In genomic region chr20:2619961-2620595, GRCh38 we compare ENCODE assay signal across 15 cellular contexts. TPM values are rescaled to one million over a fixed set of nuclear protein-coding genes. Genes with fewer than 3 reads are reported as not detected.
DNase-seq lines count a peak whose midpoint lies in the region; ATAC-seq and TF ChIP-seq lines count a peak whose summit lies in the region.
"Had no signal": no experiment of that assay in that cellular context is flagged by ENCODE, and none has a peak within 500 bp of the region (broad histone marks: within the 10 kb centered on the region; RNA-seq: fewer than 3 reads in every experiment).

No MANE protein-coding gene starts in this region.

- H3K27ac ChIP-seq in caudate nucleus (ENCODE audit: low read depth, low read length) (peak overlapping the region; percentile 81), dorsolateral prefrontal cortex (no peak overlapping the region)
- no peak overlapping the region for H3K27ac ChIP-seq in naive thymus-derived CD4-positive, alpha-beta T cell (ENCODE audit: low read depth, low read length)
- H3K27ac ChIP-seq in CD4-positive, alpha-beta memory T cell (ENCODE audit: low read depth, low read length) = no peak overlapping the region
- H3K27ac ChIP-seq: ovary, skin epidermis had no signal

- POLR2A ChIA-PET in naive thymus-derived CD4-positive, alpha-beta T cell (lab: Charles Lee) = interaction anchor here (0.6 kb wide), 1 partner anchor 61 kb away, joined by 3 read pairs; no protein-coding TSS in a partner anchor
- POLR2A ChIA-PET in CD4-positive, alpha-beta memory T cell (lab: Charles Lee; ENCODE audit: partially characterized antibody) = no interaction called here

- H3K27me3 ChIP-seq in kidney epithelial cell (ENCODE audit: control insufficient read depth, insufficient read depth, low read length) = no peaks in the 10 kb centered on the region
- H3K27me3 ChIP-seq in naive thymus-derived CD4-positive, alpha-beta T cell (ENCODE audit: control insufficient read depth in 2 of 2, insufficient read depth in 2 of 2, low read length in 2 of 2) = no peaks in the 10 kb centered on the region
- peaks cover 0 to 4% (median 0%) of the 10 kb centered on the region in 45 donors for H3K27me3 ChIP-seq in dorsolateral prefrontal cortex
- no peaks in the 10 kb centered on the region for H3K27me3 ChIP-seq in CD4-positive, alpha-beta memory T cell (ENCODE audit: insufficient read depth, low read length)
- H3K27me3 ChIP-seq: ovary had no signal

- intact Hi-C loops in naive thymus-derived CD4-positive, alpha-beta T cell (cut with micrococcal nuclease) = no loop called here
- intact Hi-C loops in dorsolateral prefrontal cortex (cut with DNase I) = no loop called here
- intact Hi-C loops in CD4-positive, alpha-beta memory T cell (cut with micrococcal nuclease) = no loop called here

- no peak for ATAC-seq in naive thymus-derived CD4-positive, alpha-beta T cell
- no peak for ATAC-seq in HG03135 (IDR thresholded peaks at IDR 0.05; ENCODE audit: unreplicated experiment)

- peak; percentile 11 for DNase-seq in Daoy (ENCODE audit: low read depth)
- peak; percentile 80 for DNase-seq in LHCN-M2 (ENCODE audit: low read depth)
- peak in 6 of 61 donors; percentile 2 to 78 (median 40) for DNase-seq in caudate nucleus (lab: John Stamatoyannopoulos, UW)
- peak; percentile 12 for DNase-seq in kidney epithelial cell (ENCODE audit: low read depth)
- DNase-seq in naive thymus-derived CD4-positive, alpha-beta T cell = no peak
- DNase-seq in dorsolateral prefrontal cortex = no peak
- no peak for DNase-seq in CD4-positive, alpha-beta memory T cell
- DNase-seq: activated CD4-positive, alpha-beta T cell treated with anti-CD3 and anti-CD28 coated beads for 48 hours; activated gamma-delta T cell treated with Interleukin-2 at 50 U/mL for 16 hours; NCI-H526 treated with DMSO at 0.1 percent for 48 hours; OCI-M1; ovary; stimulated activated CD4-positive, alpha-beta T cell treated with anti-CD3 and anti-CD28 coated beads, Interleukin-4, amount 100 ng/mL, for 1 hour had no signal

- peaks cover 0 to 8% (median 4%) of the 10 kb centered on the region in 5 donors for H3K36me3 Mint-ChIP-seq in naive thymus-derived CD4-positive, alpha-beta T cell
- no peaks in the 10 kb centered on the region for H3K36me3 Mint-ChIP-seq in CD4-positive, alpha-beta memory T cell

- H3K27me3 Mint-ChIP-seq in naive thymus-derived CD4-positive, alpha-beta T cell = peaks cover 17 to 41% (median 33%) of the 10 kb centered on the region in 5 donors
- H3K27me3 Mint-ChIP-seq in CD4-positive, alpha-beta memory T cell = peaks cover 9 to 27% of the 10 kb centered on the region in 2 donors

- CTCF ChIA-PET in naive thymus-derived CD4-positive, alpha-beta T cell (lab: Charles Lee) = no interaction called here
- CTCF ChIA-PET in CD4-positive, alpha-beta memory T cell (lab: Charles Lee; ENCODE audit: partially characterized antibody) = no interaction called here

- H3K9me3 ChIP-seq in naive thymus-derived CD4-positive, alpha-beta T cell (ENCODE audit: control insufficient read depth in 2 of 3, low read length in 3 of 3) = no peaks in the 10 kb centered on the region
- no peaks in the 10 kb centered on the region for H3K9me3 ChIP-seq in CD4-positive, alpha-beta memory T cell (ENCODE audit: control insufficient read depth in 1 of 2, low read length in 2 of 2)
- H3K9me3 ChIP-seq: ovary had no signal

- H3K4me1 ChIP-seq in naive thymus-derived CD4-positive, alpha-beta T cell (ENCODE audit: control insufficient read depth in 2 of 2, insufficient read depth in 2 of 2, low read length in 2 of 2) = no peaks in the 10 kb centered on the region
- H3K4me1 ChIP-seq in CD4-positive, alpha-beta memory T cell (ENCODE audit: insufficient read depth, low read length) = no peaks in the 10 kb centered on the region

- H3K4me3 ChIP-seq in kidney epithelial cell (ENCODE audit: low read depth, low read length) (no peak overlapping the region), dorsolateral prefrontal cortex (no peak overlapping the region)
- H3K4me3 ChIP-seq in naive thymus-derived CD4-positive, alpha-beta T cell (ENCODE audit: low read length) = no peak overlapping the region
- no peak overlapping the region for H3K4me3 ChIP-seq in CD4-positive, alpha-beta memory T cell (ENCODE audit: low read length in 2 of 2)
- H3K4me3 ChIP-seq: ovary, skin epidermis had no signal

- no peak overlapping the region for H3K27ac Mint-ChIP-seq in naive thymus-derived CD4-positive, alpha-beta T cell
- no peak overlapping the region for H3K27ac Mint-ChIP-seq in CD4-positive, alpha-beta memory T cell

- peaks cover 0 to 15% (median 0%) of the 10 kb centered on the region in 11 donors for H3K9me3 Mint-ChIP-seq in naive thymus-derived CD4-positive, alpha-beta T cell
- H3K9me3 Mint-ChIP-seq in CD4-positive, alpha-beta memory T cell = peaks cover 0 to 10% (median under 1%) of the 10 kb centered on the region in 8 donors

- H3K4me3 Mint-ChIP-seq in naive thymus-derived CD4-positive, alpha-beta T cell = no peak overlapping the region
- no peak overlapping the region for H3K4me3 Mint-ChIP-seq in CD4-positive, alpha-beta memory T cell

- no peak for TF ChIP-seq CTCF in kidney epithelial cell (IDR thresholded peaks at IDR 0.05; ENCODE audit: insufficient read depth, low read length, poor library complexity, severe bottlenecking)
- no peak for TF ChIP-seq CTCF in dorsolateral prefrontal cortex (IDR thresholded peaks at IDR 0.05 in 54 of 56, conservative IDR thresholded peaks at IDR 0.05 in 2 of 56; ENCODE audit: low read depth in 1 of 56, partially characterized antibody in 56 of 56)

- H3K36me3 ChIP-seq in kidney epithelial cell (ENCODE audit: control insufficient read depth, insufficient read depth, low read length) = no peaks in the 10 kb centered on the region
- H3K36me3 ChIP-seq in naive thymus-derived CD4-positive, alpha-beta T cell (ENCODE audit: control insufficient read depth in 2 of 3, insufficient read depth in 3 of 3, low read length in 3 of 3) = no peaks in the 10 kb centered on the region
- no peaks in the 10 kb centered on the region for H3K36me3 ChIP-seq in CD4-positive, alpha-beta memory T cell (ENCODE audit: insufficient read depth, low read length)
- H3K36me3 ChIP-seq: ovary had no signal

- no peaks in the 10 kb centered on the region for H3K4me1 Mint-ChIP-seq in naive thymus-derived CD4-positive, alpha-beta T cell
- H3K4me1 Mint-ChIP-seq in CD4-positive, alpha-beta memory T cell = no peaks in the 10 kb centered on the region

RNA-seq across cellular contexts. Expression of gene NOP56, which starts 32.4 kb away (rescaled TPM):
- 340 and 360 TPM in 2 replicates for total RNA-seq in Daoy (2014; rRNA removed; shearing (Covaris generic))
- total RNA-seq in LHCN-M2 (2014; rRNA removed) (185 and 204 TPM in 2 replicates), kidney epithelial cell (141 and 142 TPM in 2 replicates), dorsolateral prefrontal cortex (100 to 1,000 TPM in 119 of 120 experiments, 10 to 100 TPM in 1; 70.3 to 199 (median 141) TPM)
- 104 TPM for polyA plus RNA-seq in LHCN-M2 (2012)
- 100 to 1,000 TPM; 216 to 375 (median 287) TPM for total RNA-seq in naive thymus-derived CD4-positive, alpha-beta T cell
- 100 to 1,000 TPM in 1 of 2 donors, 10 to 100 TPM in 1; 89.0 to 129 TPM for polyA plus RNA-seq in naive thymus-derived CD4-positive, alpha-beta T cell
- total RNA-seq in CD4-positive, alpha-beta memory T cell = 100 to 1,000 TPM; 258 to 270 TPM
- polyA plus RNA-seq in CD4-positive, alpha-beta memory T cell = 100 to 1,000 TPM in 1 of 2 donors, 10 to 100 TPM in 1; 83.4 to 136 TPM

RNA-seq across cellular contexts. Expression of gene IDH3B, which starts 43.9 kb away (rescaled TPM):
- 181 and 228 TPM in 2 replicates for total RNA-seq in Daoy (2014; rRNA removed; shearing (Covaris generic))
- total RNA-seq in LHCN-M2 (2014; rRNA removed) = 129 and 130 TPM in 2 replicates
- polyA plus RNA-seq in LHCN-M2 (2012) = 106 TPM
- total RNA-seq in kidney epithelial cell = 99.7 and 118 TPM in 2 replicates
- total RNA-seq in naive thymus-derived CD4-positive, alpha-beta T cell = 100 to 1,000 TPM; 105 to 161 (median 107) TPM
- 100 to 1,000 TPM; 101 to 135 TPM for polyA plus RNA-seq in naive thymus-derived CD4-positive, alpha-beta T cell
- 100 to 1,000 TPM in 60 of 120 experiments, 10 to 100 TPM in 60; 56.2 to 127 (median 100.0) TPM for total RNA-seq in dorsolateral prefrontal cortex
- total RNA-seq in CD4-positive, alpha-beta memory T cell = 10 to 100 TPM; 93.3 to 96.5 TPM
- polyA plus RNA-seq in CD4-positive, alpha-beta memory T cell = 100 to 1,000 TPM in 1 of 2 donors, 10 to 100 TPM in 1; 88.1 to 132 TPM

Comparison
In these comparisons a context has a peak if more than half of its experiments do, and no peak if none do; other contexts are left out.
1. DNase-seq: peak in Daoy (single experiment), LHCN-M2 (single experiment) and kidney epithelial cell (single experiment); none in naive thymus-derived CD4-positive, alpha-beta T cell (0 of 9), dorsolateral prefrontal cortex (0 of 10) and CD4-positive, alpha-beta memory T cell (0 of 5).